In genomic region chr17:43694081-43694870, GRCh38 we compare ENCODE assay signal across 8 cellular contexts. TPM values are rescaled to one million over a fixed set of nuclear protein-coding genes. Genes with fewer than 3 reads are reported as not detected.
DNase-seq lines count a peak whose midpoint lies in the region; ATAC-seq and TF ChIP-seq lines count a peak whose summit lies in the region.

No MANE protein-coding gene starts in this region.

- intact Hi-C loops in lower leg skin (cut with DNase I; ENCODE audit: low total_unique reads) = loop anchor here (5.0 kb wide), 1 partner anchor 63 kb away; the partner anchor contains the start of gene SOST

- H3K4me3 ChIP-seq in HL-60 (replicated peaks; ENCODE audit: insufficient read depth, low read length) = no peak overlapping the region
- no peak overlapping the region for H3K4me3 ChIP-seq in lower leg skin (ENCODE audit: low read depth, poor library complexity, severe bottlenecking)

- 29 to 31% methylated on average over 11 of the region's 11 CpGs for WGBS in lower leg skin, 2 donors

- no peak for TF ChIP-seq POLR2A in lower leg skin (IDR thresholded peaks at IDR 0.05)

- H3K27ac ChIP-seq in HL-60 (replicated peaks) = no peak overlapping the region

- H3K27me3 ChIP-seq in HL-60 (ENCODE audit: insufficient read depth, poor library complexity, severe bottlenecking) = peaks cover 7% of the 10 kb centered on the region

- TF ChIP-seq CTCF in HL-60 (IDR thresholded peaks at IDR 0.05; ENCODE audit: insufficient read depth, low read length) (peak; percentile 75), lower leg skin (IDR thresholded peaks at IDR 0.05) (peak in 2 of 3 donors; percentile 5 to 79)

- DNase-seq in COR-L47 (lab: John Stamatoyannopoulos, UW) = peak; percentile 77
- DNase-seq in HL-60 (ENCODE audit: low read depth in 1 of 2, low spot score in 1 of 2) = peak; percentile 40 to 75
- DNase-seq in NCI-H69 (lab: John Stamatoyannopoulos, UW) = peak; percentile 83
- DNase-seq in activated CD4-positive, alpha-beta T cell treated with anti-CD3 and anti-CD28 coated beads, Interleukin-2, amount 50 U/mL, for 4 hours = peak; percentile 71 to 72
- peak; percentile 91 for DNase-seq in ecto neural progenitor cell (ENCODE audit: low spot score)
- DNase-seq in lower leg skin (ENCODE audit: low spot score in 2 of 2) = peak; percentile 77 to 92
- DNase-seq in stimulated activated CD8-positive, alpha-beta memory T cell treated with anti-CD3 and anti-CD28 coated beads, Interleukin-12 subunit alpha, Interleukin-12 subunit beta, amount 100 ng/mL, for 24 hours (ENCODE audit: extremely low read depth) = peak; percentile 39

- no peak for ATAC-seq in HG02938 (IDR thresholded peaks at IDR 0.05; ENCODE audit: unreplicated experiment)

RNA-seq across cellular contexts. Expression of gene MEOX1, which starts 32.6 kb away (rescaled TPM):
- 1 to 10 TPM; 1.9 to 7.9 (median 3.7) TPM for total RNA-seq in lower leg skin

Comparison
In these comparisons a context has a peak if more than half of its experiments do, and no peak if none do; other contexts are left out.
1. DNase-seq: peak in every context shown above with its lines; median percentile 91 in ecto neural progenitor cell; 84 in lower leg skin; 83 in NCI-H69; 77 in COR-L47; 72 in activated CD4-positive, alpha-beta T cell treated with anti-CD3 and anti-CD28 coated beads, Interleukin-2, amount 50 U/mL, for 4 hours; 58 in HL-60; 39 in stimulated activated CD8-positive, alpha-beta memory T cell treated with anti-CD3 and anti-CD28 coated beads, Interleukin-12 subunit alpha, Interleukin-12 subunit beta, amount 100 ng/mL, for 24 hours.